Comparison of ENCODE assay signal across 8 cellular contexts in the genomic region with DNA sequence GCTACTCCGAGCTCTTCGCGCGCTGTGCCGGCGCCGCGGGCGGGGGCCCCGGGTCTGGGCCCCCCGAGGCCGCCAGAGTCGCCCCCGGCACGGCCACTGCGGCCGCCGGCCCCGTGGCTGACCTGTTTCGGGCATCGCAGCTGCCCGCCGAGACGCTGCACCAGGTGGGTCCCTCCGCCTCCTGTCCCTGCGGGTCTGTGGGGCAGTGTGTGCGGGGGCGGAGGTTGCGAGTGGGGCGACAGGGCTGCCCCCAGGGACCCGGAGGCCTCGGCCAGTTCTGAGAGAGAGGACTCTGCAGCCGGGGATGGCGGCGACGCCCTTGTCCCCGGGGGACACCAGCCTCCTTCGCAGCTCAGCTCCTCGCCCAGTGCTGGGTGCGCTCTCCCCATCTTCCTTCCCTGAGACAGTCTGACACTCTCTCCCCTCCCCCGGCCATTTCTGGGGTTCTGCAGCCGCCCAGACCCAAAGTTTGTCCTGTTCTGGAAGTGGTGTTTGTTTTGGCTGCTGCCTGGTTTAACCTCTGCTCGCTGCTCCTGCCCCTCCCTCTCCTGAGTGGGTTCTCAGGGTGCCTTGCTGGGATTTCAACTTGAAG. TPM values are rescaled to one million over a fixed set of nuclear protein-coding genes. Genes with fewer than 3 reads are reported as not detected.
DNase-seq lines count a peak whose midpoint lies in the region; ATAC-seq, FAIRE-seq and TF ChIP-seq lines count a peak whose summit lies in the region.

No MANE protein-coding gene starts in this region.

- DNase-seq in CD4-positive, alpha-beta T cell = peak in 2 of 10 experiments; percentile 1 to 32
- no peak for DNase-seq in Jurkat, Clone E6-1 (ENCODE audit: low read depth, low spot score)
- DNase-seq in small intestine = peak; percentile 19
- DNase-seq in inferior parietal cortex (ENCODE audit: extremely low spot score) = no peak
- DNase-seq in pons (ENCODE audit: low spot score) = no peak

- POLR2A ChIA-PET in CD4-positive, alpha-beta T cell (lab: Charles Lee) = interaction anchor here (0.9 to 1.6 kb wide), 2 partner anchors 64 to 1092 kb away, joined by 3 to 7 read pairs; partner anchors contain the start of gene AP1S2

- no peaks in the 10 kb centered on the region for H3K4me1 Mint-ChIP-seq in CD4-positive, alpha-beta T cell (ENCODE audit: low read depth)
- peaks cover 6% of the 10 kb centered on the region for H3K4me1 Mint-ChIP-seq in activated naive CD8-positive, alpha-beta T cell (ENCODE audit: low read depth)

- peak overlapping the region; percentile 89 for H3K4me3 Mint-ChIP-seq in CD4-positive, alpha-beta T cell
- peak overlapping the region; percentile 83 for H3K4me3 Mint-ChIP-seq in activated naive CD8-positive, alpha-beta T cell

- H3K27me3 ChIP-seq in CD4-positive, alpha-beta T cell (ENCODE audit: control insufficient read depth, insufficient read depth, low read length) = no peaks in the 10 kb centered on the region
- no peaks in the 10 kb centered on the region for H3K27me3 ChIP-seq in small intestine (ENCODE audit: control insufficient read depth in 2 of 2, insufficient read depth in 2 of 2, low read length in 2 of 2)

- 0 to 25% (median 8%) methylated on average over 4 to 43 of the region's 43 CpGs for WGBS in small intestine, 3 donors

- peaks cover 2% of the 10 kb centered on the region for H3K9me3 Mint-ChIP-seq in CD4-positive, alpha-beta T cell
- no peaks in the 10 kb centered on the region for H3K9me3 Mint-ChIP-seq in activated naive CD8-positive, alpha-beta T cell (ENCODE audit: low read depth)

- H3K27me3 Mint-ChIP-seq in CD4-positive, alpha-beta T cell = no peaks in the 10 kb centered on the region
- peaks cover 3% of the 10 kb centered on the region for H3K27me3 Mint-ChIP-seq in activated naive CD8-positive, alpha-beta T cell

- TF ChIP-seq CTCF in CD4-positive, alpha-beta T cell (IDR thresholded peaks at IDR 0.05) = no peak

- no peaks in the 10 kb centered on the region for H3K36me3 ChIP-seq in small intestine (ENCODE audit: control insufficient read depth in 2 of 2, insufficient read depth in 2 of 2, low read length in 2 of 2)

- ATAC-seq in CD4-positive, alpha-beta T cell (ENCODE audit: poor library complexity) = no peak
- peak; percentile 13 for ATAC-seq in GM21447 (IDR thresholded peaks at IDR 0.05; ENCODE audit: unreplicated experiment)

- H3K27ac ChIP-seq in CD4-positive, alpha-beta T cell (ENCODE audit: low read depth, low read length) = no peak overlapping the region
- no peak overlapping the region for H3K27ac ChIP-seq in small intestine (ENCODE audit: low read depth in 1 of 2, low read length in 1 of 2)

- no peak for FAIRE-seq in small intestine (lab: Jason Lieb, UNC)

- peak overlapping the region; percentile 70 for H3K27ac Mint-ChIP-seq in CD4-positive, alpha-beta T cell
- H3K27ac Mint-ChIP-seq in activated naive CD8-positive, alpha-beta T cell = no peak overlapping the region

- CTCF ChIA-PET in CD4-positive, alpha-beta T cell (lab: Charles Lee) = interaction anchor here (1.1 to 1.3 kb wide), 2 partner anchors 64 to 793 kb away, joined by 3 to 4 read pairs; no protein-coding TSS in a partner anchor

- H3K4me3 ChIP-seq in Jurkat, Clone E6-1 (ENCODE audit: low read length) = peak overlapping the region; percentile 29
- peak overlapping the region; percentile 39 for H3K4me3 ChIP-seq in iPS-11a (ENCODE audit: low read depth, low read length)
- H3K4me3 ChIP-seq in small intestine (ENCODE audit: low read depth in 1 of 2, low read length in 2 of 2) = peak overlapping the region; percentile 53 to 60

- intact Hi-C loops in CD4-positive, alpha-beta T cell (cut with DNase I, micrococcal nuclease) = loop anchor here (5.0 to 10.0 kb wide), 4 partner anchors 65 to 1272 kb away; partner anchors contain the start of genes RBBP7 (in 1 of the 2) and TXLNG (in 1 of the 2)

- H3K4me1 ChIP-seq in small intestine (ENCODE audit: control insufficient read depth in 2 of 2, insufficient read depth in 1 of 2, low read depth in 1 of 2, low read length in 1 of 2) = no peaks in the 10 kb centered on the region

- no peaks in the 10 kb centered on the region for H3K9me3 ChIP-seq in CD4-positive, alpha-beta T cell (ENCODE audit: control insufficient read depth, low read length)
- H3K9me3 ChIP-seq in small intestine (ENCODE audit: control insufficient read depth, low read depth) = no peaks in the 10 kb centered on the region

- no peaks in the 10 kb centered on the region for H3K36me3 Mint-ChIP-seq in CD4-positive, alpha-beta T cell (ENCODE audit: low read depth)
- no peaks in the 10 kb centered on the region for H3K36me3 Mint-ChIP-seq in activated naive CD8-positive, alpha-beta T cell

RNA-seq across cellular contexts. Expression of gene REPS2, which starts 0.6 kb away (rescaled TPM):
- total RNA-seq in CD4-positive, alpha-beta T cell = under 1 TPM; 0.53 to 0.60 TPM
- polyA plus RNA-seq in Jurkat, Clone E6-1 (2012; ENCODE audit: insufficient read depth, insufficient read length) = not detected
- polyA plus RNA-seq in small intestine = 1 to 10 TPM; 1.3 to 5.1 (median 1.4) TPM
